ENCODE assay signal across 9 cellular contexts in genomic region chrX:153662266-153662665, GRCh38. TPM values are rescaled to one million over a fixed set of nuclear protein-coding genes. Genes with fewer than 3 reads are reported as not detected.
A peak's percentile ranks its signal among the peaks of the same experiment; 100 is the strongest.
DNase-seq lines count a peak whose midpoint lies in the region; ATAC-seq and TF ChIP-seq lines count a peak whose summit lies in the region.
"Had no signal": no experiment of that assay in that cellular context is flagged by ENCODE, and none has a peak within 500 bp of the region (broad histone marks: within the 10 kb centered on the region; RNA-seq: fewer than 3 reads in every experiment).

No MANE protein-coding gene starts in this region.

- H3K4me3 ChIP-seq in SU-DHL-6 (ENCODE audit: insufficient read depth, low read length, poor library complexity, severe bottlenecking) = no peak overlapping the region
- H3K4me3 ChIP-seq in adrenal gland = no peak overlapping the region
- no peak overlapping the region for H3K4me3 ChIP-seq in lower lobe of right lung
- H3K4me3 ChIP-seq: lung had no signal

- H4K20me1 ChIP-seq in SU-DHL-6 (ENCODE audit: low read depth, low read length) = no peaks in the 10 kb centered on the region

- no peak overlapping the region for H3K4me2 ChIP-seq in SU-DHL-6 (ENCODE audit: low read depth, low read length, poor library complexity, severe bottlenecking)

- H3K27ac ChIP-seq in SU-DHL-6 (ENCODE audit: low read depth, low read length) (no peak overlapping the region), adrenal gland (no peak overlapping the region), lower lobe of right lung (no peak overlapping the region)

- H3K9me3 ChIP-seq in SU-DHL-6 (ENCODE audit: insufficient read depth, low read length) (no peaks in the 10 kb centered on the region), adrenal gland (replicated peaks in 1 of 3) (no peaks in the 10 kb centered on the region), lower lobe of right lung (no peaks in the 10 kb centered on the region)

- no peaks in the 10 kb centered on the region for H3K9me2 ChIP-seq in SU-DHL-6 (replicated peaks; ENCODE audit: insufficient read depth, low read length)

- H3F3A ChIP-seq in SU-DHL-6 (ENCODE audit: insufficient read depth) = no peaks in the 10 kb centered on the region

- H3K79me2 ChIP-seq in SU-DHL-6 (ENCODE audit: insufficient read depth, low read length) = no peaks in the 10 kb centered on the region

- intact Hi-C loops in adrenal gland (cut with DNase I) (no loop called here), lower lobe of right lung (cut with DNase I) (no loop called here)

- ATAC-seq in lower lobe of right lung (no peak), HG02678 (IDR thresholded peaks at IDR 0.05; ENCODE audit: unreplicated experiment) (no peak), HG03196 (IDR thresholded peaks at IDR 0.05; ENCODE audit: unreplicated experiment) (no peak)

- no peaks in the 10 kb centered on the region for H3K36me3 ChIP-seq in SU-DHL-6 (ENCODE audit: low read length)
- no peaks in the 10 kb centered on the region for H3K36me3 ChIP-seq in adrenal gland (replicated peaks in 1 of 2)
- H3K36me3 ChIP-seq in lower lobe of right lung = no peaks in the 10 kb centered on the region

- TF ChIP-seq CTCF in SU-DHL-6 (IDR thresholded peaks at IDR 0.05; ENCODE audit: insufficient read depth, low read length, poor library complexity, severe bottlenecking) (peak; percentile 44), adrenal gland (IDR thresholded peaks at IDR 0.05) (peak in 3 of 6 experiments; percentile 9 to 33 (median 23)), lower lobe of right lung (IDR thresholded peaks at IDR 0.05) (peak; percentile 42)

- no peak overlapping the region for H3K9ac ChIP-seq in SU-DHL-6 (ENCODE audit: low read length)

- WGBS in adrenal gland, 4 donors = 9 to 34% (median 18%) methylated on average over 3 to 31 of the region's 31 CpGs

- H3K27me3 ChIP-seq in SU-DHL-6 (ENCODE audit: low read length) = no peaks in the 10 kb centered on the region
- peaks cover 42% of the 10 kb centered on the region for H3K27me3 ChIP-seq in adrenal gland
- H3K27me3 ChIP-seq in lower lobe of right lung (ENCODE audit: low read depth) = peaks cover 3% of the 10 kb centered on the region

- TF ChIP-seq POLR2A in adrenal gland (IDR thresholded peaks at IDR 0.05) = no peak

- H2AFZ ChIP-seq in SU-DHL-6 (ENCODE audit: low read depth, low read length, severe bottlenecking) = no peak overlapping the region

- no peaks in the 10 kb centered on the region for H3K4me1 ChIP-seq in adrenal gland (replicated peaks in 1 of 2)
- no peaks in the 10 kb centered on the region for H3K4me1 ChIP-seq in lower lobe of right lung

- peak; percentile 95 for DNase-seq in ELF-1 (ENCODE audit: low read depth, low spot score)
- DNase-seq in adrenal gland = peak in 4 of 7 donors; percentile 33 to 43 (median 35)
- DNase-seq in lower lobe of right lung = peak; percentile 65
- peak; percentile 72 for DNase-seq in stimulated activated CD8-positive, alpha-beta memory T cell treated with anti-CD3 and anti-CD28 coated beads, Interleukin-4, amount 100 ng/mL, for 48 hours
- DNase-seq in DMS114 treated with DMSO at 0.1 percent for 48 hours (lab: John Stamatoyannopoulos, UW; ENCODE audit: unreplicated experiment) = no peak

RNA-seq across cellular contexts. Expression of gene PNCK, which starts 11.3 kb away (rescaled TPM):
- total RNA-seq in adrenal gland = 1 to 10 TPM in 3 of 8 donors, under 1 TPM in 3, not detected in 2; 0.48 to 2.7 (median 1.1) TPM
- polyA plus RNA-seq in adrenal gland = 1 to 10 TPM in 2 of 3 donors, under 1 TPM in 1; 0.42 to 6.5 (median 1.9) TPM
- not detected for total RNA-seq in lower lobe of right lung

RNA-seq across cellular contexts. Expression of gene DUSP9, which starts 15.3 kb away (rescaled TPM):
- total RNA-seq in adrenal gland = under 1 TPM in 5 of 8 donors, not detected in 3; 0.11 to 0.28 (median 0.23) TPM
- polyA plus RNA-seq in adrenal gland = not detected
- not detected for total RNA-seq in lower lobe of right lung

RNA-seq across cellular contexts. Expression of gene SLC6A8, which starts 25.5 kb away (rescaled TPM):
- total RNA-seq in adrenal gland = 100 to 1,000 TPM in 4 of 8 donors, 10 to 100 TPM in 4; 37.2 to 136 (median 92.7) TPM
- polyA plus RNA-seq in adrenal gland = 100 to 1,000 TPM in 1 of 3 donors, 10 to 100 TPM in 2; 51.8 to 118 (median 63.0) TPM
- 7.1 TPM for total RNA-seq in lower lobe of right lung
